ENCODE assay signal across 2 cellular contexts in the genomic region with DNA sequence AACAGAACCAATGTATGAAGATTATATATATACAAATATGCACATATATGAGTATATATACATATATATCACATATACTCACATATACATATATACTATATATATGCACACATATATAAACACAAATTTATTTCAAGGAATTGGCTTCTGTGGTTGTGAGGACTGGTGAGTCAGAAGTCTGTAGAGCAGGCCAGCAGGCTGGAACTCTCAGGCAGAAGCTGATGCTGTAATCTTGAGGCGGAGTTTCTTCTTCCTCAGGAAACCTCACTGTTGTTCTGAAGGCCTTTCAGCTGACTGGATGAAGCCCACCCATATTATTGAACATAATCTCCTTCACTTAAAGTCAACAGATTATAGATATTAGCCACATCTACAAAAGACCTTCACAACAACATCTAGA.
TF ChIP-seq lines count a peak whose summit lies in the region.

No MANE protein-coding gene starts in this region.

TF ChIP-seq in H1, 55 proteins besides CTCF, POLR2A, EP300 and RAD21:
- no peak for TF ChIP-seq GABPA (IDR thresholded peaks at IDR 0.05; ENCODE audit: borderline replicate concordance, insufficient read depth, low read length)
- no peak for TF ChIP-seq JUND (IDR thresholded peaks at IDR 0.05; ENCODE audit: low read length)
- no peak for TF ChIP-seq CREB1 (IDR thresholded peaks at IDR 0.05)
- no peak for TF ChIP-seq BCL11A (IDR thresholded peaks at IDR 0.05; ENCODE audit: low read depth in 2 of 2, low read length in 2 of 2)

TF ChIP-seq in HEK293T, 16 proteins besides CTCF, POLR2A, EP300 and RAD21:
- TF ChIP-seq ELF4 (IDR thresholded peaks at IDR 0.05) (no peak), ARNT (IDR thresholded peaks at IDR 0.05) (no peak), TARDBP (IDR thresholded peaks at IDR 0.05) (no peak), SP1 (IDR thresholded peaks at IDR 0.05) (no peak), BHLHE40 (IDR thresholded peaks at IDR 0.05; ENCODE audit: borderline replicate concordance) (no peak), FOXA1 (IDR thresholded peaks at IDR 0.05) (no peak), CTBP1 (IDR thresholded peaks at IDR 0.05; ENCODE audit: borderline replicate concordance) (no peak), PKNOX1 (IDR thresholded peaks at IDR 0.05) (no peak)
TF ChIP-seq in HEK293T: peak in this region for 0.
